ENCODE assay signal across 9 cellular contexts in genomic region chr4:110484767-110485166, GRCh38. TPM values are rescaled to one million over a fixed set of nuclear protein-coding genes. Genes with fewer than 3 reads are reported as not detected.
DNase-seq lines count a peak whose midpoint lies in the region; ATAC-seq and TF ChIP-seq lines count a peak whose summit lies in the region.
"Had no signal": no experiment of that assay in that cellular context is flagged by ENCODE, and none has a peak within 500 bp of the region (broad histone marks: within the 10 kb centered on the region; RNA-seq: fewer than 3 reads in every experiment).

No MANE protein-coding gene starts in this region.

- ATAC-seq in GM21360 (IDR thresholded peaks at IDR 0.05; ENCODE audit: unreplicated experiment) (peak; percentile 37), GM19397 (IDR thresholded peaks at IDR 0.05; ENCODE audit: unreplicated experiment) (no peak)

- DNase-seq in A172 (ENCODE audit: low spot score) (peak; percentile 46), NOMO-1 treated with dmso at 0.1 percent for 144 hours (lab: John Stamatoyannopoulos, UW; ENCODE audit: unreplicated experiment) (peak; percentile 7), foreskin fibroblast (peak; percentile 80 to 92), RPMI8226 (no peak), NCI-H774 (lab: John Stamatoyannopoulos, UW) (no peak)
- DNase-seq in effector CD8-positive, alpha-beta T cell (lab: John Stamatoyannopoulos, UW) = no peak
- DNase-seq: CD4-positive, CD25-positive, alpha-beta regulatory T cell had no signal

- no peak for TF ChIP-seq CTCF in foreskin fibroblast (IDR thresholded peaks at IDR 0.05; ENCODE audit: low read depth, low read length)

- no peak overlapping the region for H3K4me3 ChIP-seq in foreskin fibroblast (ENCODE audit: low read depth in 1 of 2, low read length in 2 of 2)

RNA-seq across cellular contexts. Expression of gene ENPEP, which starts 8.8 kb away (rescaled TPM):
- total RNA-seq in A172 (2014; rRNA removed; shearing (Covaris generic)) = not detected in 2 replicates

Comparison
In these comparisons a context has a peak if more than half of its experiments do, and no peak if none do; other contexts are left out.
1. DNase-seq: peak in A172 (single experiment), NOMO-1 treated with dmso at 0.1 percent for 144 hours (single experiment) and foreskin fibroblast (2 of 2); none in RPMI8226 (single experiment), NCI-H774 (single experiment) and effector CD8-positive, alpha-beta T cell (single experiment).